Comparison of ENCODE assay signal across 10 cellular contexts in genomic region chr15:90141646-90142045, GRCh38. TPM values are rescaled to one million over a fixed set of nuclear protein-coding genes. Genes with fewer than 3 reads are reported as not detected.
DNase-seq lines count a peak whose midpoint lies in the region; ATAC-seq, FAIRE-seq and TF ChIP-seq lines count a peak whose summit lies in the region.
"Had no signal": no experiment of that assay in that cellular context is flagged by ENCODE, and none has a peak within 500 bp of the region (broad histone marks: within the 10 kb centered on the region; RNA-seq: fewer than 3 reads in every experiment).

No MANE protein-coding gene starts in this region.

- peaks cover 4% of the 10 kb centered on the region for H3K9me3 Mint-ChIP-seq in CD4-positive, alpha-beta T cell
- no peaks in the 10 kb centered on the region for H3K9me3 Mint-ChIP-seq in astrocyte (ENCODE audit: unreplicated experiment)
- H3K9me3 Mint-ChIP-seq in WTC11, result peaks cover 11% of the 10 kb centered on the region

- H4K20me1 ChIP-seq in astrocyte (ENCODE audit: insufficient read depth, low read length), result no peaks in the 10 kb centered on the region

- no peak for ATAC-seq in CD4-positive, alpha-beta T cell (ENCODE audit: poor library complexity)
- ATAC-seq in GM18498 (IDR thresholded peaks at IDR 0.05; ENCODE audit: unreplicated experiment) (no peak), WTC11 (no peak)

- POLR2A ChIA-PET in CD4-positive, alpha-beta T cell (lab: Charles Lee), result interaction anchor here (0.5 to 0.7 kb wide), 3 partner anchors 39 to 1716 kb away, joined by 3 read pairs; partner anchors contain the start of gene IDH2
- POLR2A ChIA-PET in WTC11 (lab: Charles Lee), result no interaction called here

- H3K36me3 ChIP-seq in astrocyte (ENCODE audit: insufficient read depth, low read length) (no peaks in the 10 kb centered on the region), uterus (no peaks in the 10 kb centered on the region)
- H3K36me3 ChIP-seq: right atrium auricular region had no signal

- peak overlapping the region; percentile 78 for H3K27ac Mint-ChIP-seq in CD4-positive, alpha-beta T cell
- H3K27ac Mint-ChIP-seq in astrocyte (ENCODE audit: unreplicated experiment), result no peak overlapping the region
- no peak overlapping the region for H3K27ac Mint-ChIP-seq in WTC11

- no peaks in the 10 kb centered on the region for H3K27me3 ChIP-seq in CD4-positive, alpha-beta T cell (ENCODE audit: control insufficient read depth, insufficient read depth, low read length)
- no peaks in the 10 kb centered on the region for H3K27me3 ChIP-seq in astrocyte (ENCODE audit: insufficient read depth, low read length)
- no peaks in the 10 kb centered on the region for H3K27me3 ChIP-seq in uterus
- H3K27me3 ChIP-seq: right atrium auricular region had no signal

- H3K27me3 Mint-ChIP-seq in CD4-positive, alpha-beta T cell, result no peaks in the 10 kb centered on the region
- H3K27me3 Mint-ChIP-seq in astrocyte (ENCODE audit: low read depth, unreplicated experiment), result no peaks in the 10 kb centered on the region
- H3K27me3 Mint-ChIP-seq in WTC11 (ENCODE audit: low read depth), result peaks cover 5% of the 10 kb centered on the region; the same call in 1 of the 2 replicates
- H3K27me3 Mint-ChIP-seq: CD4-positive, alpha-beta memory T cell had no signal

- H3K27ac ChIP-seq in CD4-positive, alpha-beta T cell (ENCODE audit: low read depth, low read length), result no peak overlapping the region
- H3K27ac ChIP-seq in astrocyte (ENCODE audit: low read depth, low read length) (no peak overlapping the region), uterus (no peak overlapping the region)
- H3K27ac ChIP-seq: right atrium auricular region had no signal

- no peaks in the 10 kb centered on the region for H3K79me2 ChIP-seq in astrocyte (ENCODE audit: insufficient read depth, low read length)

- no peak overlapping the region for H3K4me3 Mint-ChIP-seq in CD4-positive, alpha-beta T cell
- H3K4me3 Mint-ChIP-seq in astrocyte (ENCODE audit: unreplicated experiment), result peak overlapping the region; percentile 43
- no peak overlapping the region for H3K4me3 Mint-ChIP-seq in WTC11

- TF ChIP-seq POLR2A in uterus (IDR thresholded peaks at IDR 0.05), result no peak

- FAIRE-seq in astrocyte (lab: Jason Lieb, UNC), result no peak

- no peak overlapping the region for H3K4me3 ChIP-seq in astrocyte (ENCODE audit: insufficient read depth, low read depth, low read length)
- no peak overlapping the region for H3K4me3 ChIP-seq in uterus
- H3K4me3 ChIP-seq: right atrium auricular region had no signal

- H3K4me1 ChIP-seq in astrocyte (ENCODE audit: insufficient read depth, low read length) (peaks cover 6% of the 10 kb centered on the region), uterus (no peaks in the 10 kb centered on the region)

- peak overlapping the region; percentile 72 for H2AFZ ChIP-seq in astrocyte (ENCODE audit: low read depth, low read length)

- intact Hi-C loops in CD4-positive, alpha-beta T cell (cut with DNase I, micrococcal nuclease), result loop anchor here (1.0 to 5.0 kb wide), 4 partner anchors 39 to 91 kb away; partner anchors contain the start of genes IDH2 (in 2 of the 2), CIB1 (in 1 of the 2) and GDPGP1 (in 1 of the 2)
- intact Hi-C loops in uterus (cut with DNase I; ENCODE audit: low total_unique reads), result no loop called here

- H3K9me3 ChIP-seq in CD4-positive, alpha-beta T cell (ENCODE audit: control insufficient read depth, low read length), result peaks cover 10% of the 10 kb centered on the region
- H3K9me3 ChIP-seq in astrocyte (ENCODE audit: insufficient read depth, low read depth, low read length), result no peaks in the 10 kb centered on the region
- no peaks in the 10 kb centered on the region for H3K9me3 ChIP-seq in uterus
- H3K9me3 ChIP-seq: right atrium auricular region had no signal

- peaks cover 5% of the 10 kb centered on the region for H3K36me3 Mint-ChIP-seq in CD4-positive, alpha-beta T cell (ENCODE audit: low read depth)
- no peaks in the 10 kb centered on the region for H3K36me3 Mint-ChIP-seq in astrocyte (ENCODE audit: low read depth, unreplicated experiment)
- H3K36me3 Mint-ChIP-seq in WTC11, result peaks cover 6% of the 10 kb centered on the region
- H3K36me3 Mint-ChIP-seq: CD4-positive, alpha-beta memory T cell had no signal

- CTCF ChIA-PET in CD4-positive, alpha-beta T cell (lab: Charles Lee), result no interaction called here
- CTCF ChIA-PET in WTC11 (lab: Charles Lee), result interaction anchor here (0.6 to 7.6 kb wide), 11 partner anchors 10 to 381 kb away, joined by 3 to 110 read pairs (median 10); partner anchors contain the start of genes CIB1, GDPGP1, IDH2 and SEMA4B

- TF ChIP-seq CTCF in CD4-positive, alpha-beta T cell (IDR thresholded peaks at IDR 0.05), result no peak
- TF ChIP-seq CTCF in astrocyte (IDR thresholded peaks at IDR 0.05; ENCODE audit: insufficient read depth, low read depth, low read length) (no peak), uterus (IDR thresholded peaks at IDR 0.05) (no peak), WTC11 (IDR thresholded peaks at IDR 0.05) (no peak)

- DNase-seq in CD4-positive, alpha-beta T cell, result no peak
- DNase-seq in LHCN-M2 (ENCODE audit: low read depth), result peak; percentile 50
- DNase-seq in astrocyte (ENCODE audit: low read depth), result peak; percentile 50
- peak; percentile 48 for DNase-seq in kidney tubule cell (ENCODE audit: low spot score)
- no peak for DNase-seq in NOMO-1 (lab: John Stamatoyannopoulos, UW; ENCODE audit: unreplicated experiment in 2 of 2)
- DNase-seq in uterus, result no peak
- DNase-seq in WTC11 (ENCODE audit: low spot score), result no peak
- DNase-seq: CD4-positive, alpha-beta memory T cell had no signal

- H3K4me2 ChIP-seq in astrocyte (ENCODE audit: low read length), result peak overlapping the region; percentile 48

- peaks cover 37% of the 10 kb centered on the region for H3K4me1 Mint-ChIP-seq in CD4-positive, alpha-beta T cell (ENCODE audit: low read depth)
- H3K4me1 Mint-ChIP-seq in astrocyte (ENCODE audit: low read depth, unreplicated experiment) (peaks cover 14% of the 10 kb centered on the region), WTC11 (peaks cover 10% of the 10 kb centered on the region)

- no peak overlapping the region for H3K9ac ChIP-seq in astrocyte (ENCODE audit: low read length)

TF ChIP-seq in WTC11, 78 proteins besides CTCF, POLR2A, EP300 and RAD21 (continues in another document):
- TF ChIP-seq FOXP1 (CRISPR knock-in tag; IDR thresholded peaks at IDR 0.05; ENCODE audit: borderline replicate concordance) (no peak), ZNF138 (CRISPR knock-in tag; conservative IDR thresholded peaks at IDR 0.05) (no peak), STAT6 (CRISPR knock-in tag; conservative IDR thresholded peaks at IDR 0.05; ENCODE audit: low read depth) (no peak), USF2 (CRISPR knock-in tag; IDR thresholded peaks at IDR 0.05) (no peak)
- TF ChIP-seq, protein P1, sequence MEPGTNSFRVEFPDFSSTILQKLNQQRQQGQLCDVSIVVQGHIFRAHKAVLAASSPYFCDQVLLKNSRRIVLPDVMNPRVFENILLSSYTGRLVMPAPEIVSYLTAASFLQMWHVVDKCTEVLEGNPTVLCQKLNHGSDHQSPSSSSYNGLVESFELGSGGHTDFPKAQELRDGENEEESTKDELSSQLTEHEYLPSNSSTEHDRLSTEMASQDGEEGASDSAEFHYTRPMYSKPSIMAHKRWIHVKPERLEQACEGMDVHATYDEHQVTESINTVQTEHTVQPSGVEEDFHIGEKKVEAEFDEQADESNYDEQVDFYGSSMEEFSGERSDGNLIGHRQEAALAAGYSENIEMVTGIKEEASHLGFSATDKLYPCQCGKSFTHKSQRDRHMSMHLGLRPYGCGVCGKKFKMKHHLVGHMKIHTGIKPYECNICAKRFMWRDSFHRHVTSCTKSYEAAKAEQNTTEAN (CRISPR knock-in tag; IDR thresholded peaks at IDR 0.05), result no peak

RNA-seq across cellular contexts. Expression of gene IDH2, which starts 39.4 kb away (rescaled TPM):
- total RNA-seq in CD4-positive, alpha-beta T cell, result 10 to 100 TPM; 38.0 to 38.2 TPM
- total RNA-seq in LHCN-M2 (2014; rRNA removed) (62.7 and 70.3 TPM in 2 replicates), astrocyte (76.6 and 87.3 TPM in 2 replicates), uterus (10 to 100 TPM in 3 of 4 donors, 1 to 10 TPM in 1; 4.1 to 93.8 (median 21.5) TPM), WTC11 (2021) (53.3 to 80.3 TPM (median 72.3 TPM) in 3 replicates)
- 88.9 TPM for polyA plus RNA-seq in LHCN-M2 (2012)

RNA-seq across cellular contexts. Expression of gene SEMA4B, which starts 59.5 kb away (rescaled TPM):
- total RNA-seq in CD4-positive, alpha-beta T cell, result 1 to 10 TPM; 8.0 to 9.5 TPM
- 6.3 and 7.0 TPM in 2 replicates for total RNA-seq in LHCN-M2 (2014; rRNA removed)
- polyA plus RNA-seq in LHCN-M2 (2012), result 6.1 TPM
- total RNA-seq in astrocyte, result 7.0 and 9.9 TPM in 2 replicates
- 10 to 100 TPM in 3 of 4 donors, 1 to 10 TPM in 1; 6.7 to 50.1 (median 22.8) TPM for total RNA-seq in uterus
- total RNA-seq in WTC11 (2021), result 50.1 to 53.3 TPM (median 50.2 TPM) in 3 replicates

Comparison
In these comparisons a context has a peak if more than half of its experiments do, and no peak if none do; other contexts are left out.
1. DNase-seq: peak in LHCN-M2 (single experiment), astrocyte (single experiment) and kidney tubule cell (single experiment); none in CD4-positive, alpha-beta T cell (0 of 10), NOMO-1 (0 of 2), uterus (0 of 2) and WTC11 (single experiment).